In the genomic region with DNA sequence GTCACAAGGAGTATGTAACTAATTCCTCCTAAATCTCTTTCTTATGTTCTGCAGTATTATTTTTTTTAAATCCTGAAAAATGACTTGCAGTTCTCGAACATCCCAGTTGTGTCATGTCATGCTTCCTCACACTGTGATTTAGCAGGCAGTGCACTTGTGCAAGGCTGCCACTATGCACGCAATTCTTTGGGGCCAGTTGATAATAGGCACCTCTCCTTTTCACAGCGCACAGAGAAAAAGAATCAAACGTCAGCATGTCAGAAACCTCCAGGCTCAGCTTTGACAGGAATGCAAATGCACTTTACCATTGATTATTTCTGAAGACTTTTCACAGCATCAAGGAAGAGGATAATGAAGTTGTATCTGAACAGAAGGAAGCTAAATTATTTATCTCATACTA, we compare ENCODE assay signal across 23 cellular contexts.
"Had no signal": no experiment of that assay in that cellular context is flagged by ENCODE, and none has a peak within 500 bp of the region (broad histone marks: within the 10 kb centered on the region; RNA-seq: fewer than 3 reads in every experiment).

No MANE protein-coding gene starts in this region.

- H3K27me3 ChIP-seq: body of pancreas, Peyer's patch, SJSA1 had no signal

- H3K9me3 ChIP-seq: body of pancreas, Peyer's patch, SJSA1 had no signal

- H3K4me1 ChIP-seq: body of pancreas, Peyer's patch, SJSA1 had no signal

- H3K27ac ChIP-seq: body of pancreas, Peyer's patch, RWPE1, SJSA1 had no signal

- ATAC-seq: activated CD8-positive, alpha-beta memory T cell treated with anti-CD3 and anti-CD28 coated beads, Interleukin-2, amount 10 ng/mL, durations not matched to agents 7 days and 5 days; body of pancreas; SK-N-SH treated with all-trans-retinoic acid at 6 μM for 48 hours; WTC11 had no signal

- H3K36me3 ChIP-seq: Peyer's patch, SJSA1 had no signal

- DNase-seq: activated CD4-positive, alpha-beta T cell treated with anti-CD3 and anti-CD28 coated beads for 1 hour; activated CD4-positive, alpha-beta T cell treated with anti-CD3 and anti-CD28 coated beads, Interleukin-2, amount 10 ng/mL, durations not matched to agents 24 days and 14 days; activated CD4-positive, alpha-beta T cell treated with anti-CD3 and anti-CD28 coated beads, Interleukin-2, amount 50 U/mL, for 48 hours; activated CD8-positive, alpha-beta memory T cell treated with anti-CD3 and anti-CD28 coated beads, Interleukin-2, amount 10 ng/mL, durations not matched to agents 7 days and 5 days; activated effector memory CD4-positive, alpha-beta T cell treated with Interleukin-2 at 50 U/mL for 16 hours; activated naive CD4-positive, alpha-beta T cell; activated T-cell treated with anti-CD3 and anti-CD28 coated beads, Interleukin-2, amount 50 U/mL, for 24 hours; aorta; body of pancreas; Kasumi-1; KBM-7; NCI-H1105 treated with DMSO at 0.1 percent for 48 hours; NCI-H1436 treated with DMSO at 0.1 percent for 48 hours; NCI-H187; NCI-H2081; NCI-H446 treated with DMSO at 0.1 percent for 48 hours; NCI-H69; Peyer's patch; SHP77 had no signal

- H3K4me3 ChIP-seq: body of pancreas, Peyer's patch, SJSA1 had no signal
